22 cellular contexts compared by ENCODE assay signal in genomic region chr3:193096076-193096475, GRCh38.
A peak's percentile ranks its signal among the peaks of the same experiment; 100 is the strongest.
DNase-seq lines count a peak whose midpoint lies in the region; ATAC-seq, FAIRE-seq and TF ChIP-seq lines count a peak whose summit lies in the region.
"Had no signal": no experiment of that assay in that cellular context is flagged by ENCODE, and none has a peak within 500 bp of the region (broad histone marks: within the 10 kb centered on the region; RNA-seq: fewer than 3 reads in every experiment).

No MANE protein-coding gene starts in this region.

- H3K9me3 ChIP-seq in cardiac muscle cell (ENCODE audit: low read depth) (no peaks in the 10 kb centered on the region), thyroid gland (no peaks in the 10 kb centered on the region)

- peak overlapping the region; percentile 87 for H3K27ac ChIP-seq in cardiac muscle cell
- peak overlapping the region in 40 of 59 donors; percentile 2 to 91 (median 60) for H3K27ac ChIP-seq in dorsolateral prefrontal cortex
- peak overlapping the region; percentile 40 to 66 (median 41) for H3K27ac ChIP-seq in thyroid gland
- H3K27ac ChIP-seq: BLaER1 treated with 17β-estradiol and CSF1 and Interleukin-3, amounts not matched to agents 10 nM and 100 nM had no signal

- intact Hi-C loops in left cardiac atrium (cut with DNase I) = no loop called here
- intact Hi-C loops in dorsolateral prefrontal cortex (cut with DNase I) = no loop called here
- intact Hi-C loops in thyroid gland (cut with DNase I) = no loop called here

- H3K4me3 ChIP-seq in cardiac muscle cell (no peak overlapping the region), dorsolateral prefrontal cortex (no peak overlapping the region), thyroid gland (replicated peaks in 1 of 3) (no peak overlapping the region)
- H3K4me3 ChIP-seq: BLaER1 treated with 17β-estradiol and CSF1 and Interleukin-3, amounts not matched to agents 10 nM and 100 nM; GM23338 had no signal

- no peaks in the 10 kb centered on the region; the same call in 1 of the 2 replicates for H3K27me3 Mint-ChIP-seq in WTC11 (ENCODE audit: low read depth)
- H3K27me3 Mint-ChIP-seq: B cell, IgD-negative memory B cell had no signal

- H3K36me3 ChIP-seq in cardiac muscle cell = no peaks in the 10 kb centered on the region
- H3K36me3 ChIP-seq in thyroid gland = no peaks in the 10 kb centered on the region
- H3K36me3 ChIP-seq: BLaER1 treated with 17β-estradiol and CSF1 and Interleukin-3, amounts not matched to agents 10 nM and 100 nM had no signal

- FAIRE-seq in GM19239 (lab: Jason Lieb, UNC) = no peak
- FAIRE-seq: G401.6, GM12891, GM18507, H54, HepG2 had no signal

- H3K4me3 Mint-ChIP-seq in WTC11 = no peak overlapping the region
- H3K4me3 Mint-ChIP-seq: B cell; CD8-positive, alpha-beta T cell; GM23338; IgD-negative memory B cell had no signal

- CTCF ChIA-PET in WTC11 (lab: Charles Lee) = no interaction called here

- peak in 1 of 2 donors; percentile 56 for DNase-seq in cardiac muscle cell (ENCODE audit: low read depth in 1 of 2, low spot score in 1 of 2)
- DNase-seq in left cardiac atrium = no peak
- DNase-seq in dorsolateral prefrontal cortex = peak in 1 of 10 donors; percentile 13
- DNase-seq in islet precursor cell = peak; percentile 74
- DNase-seq in thyroid gland = peak; percentile 37 to 49
- no peak for DNase-seq in COLO668 (lab: John Stamatoyannopoulos, UW; ENCODE audit: unreplicated experiment)
- DNase-seq in GM19239 (ENCODE audit: insufficient read length, low spot score) = no peak
- DNase-seq in WTC11 (ENCODE audit: low spot score) = no peak
- DNase-seq: CD8-positive, alpha-beta T cell; DMS 273 treated with DMSO at 0.1 percent for 48 hours; DMS53; DND-41; HCEC 1CT had no signal

- POLR2A ChIA-PET in WTC11 (lab: Charles Lee) = no interaction called here

- H3K9me3 Mint-ChIP-seq in WTC11 = peaks cover 15% of the 10 kb centered on the region

- H3K4me1 ChIP-seq in cardiac muscle cell (ENCODE audit: low read depth) (peaks cover 48% of the 10 kb centered on the region), thyroid gland (peaks cover 12 to 15% of the 10 kb centered on the region in 2 donors)
- H3K4me1 ChIP-seq: BLaER1 treated with 17β-estradiol and CSF1 and Interleukin-3, amounts not matched to agents 10 nM and 100 nM had no signal

- no peak for TF ChIP-seq POLR2A in thyroid gland (IDR thresholded peaks at IDR 0.05)

- H3K27me3 ChIP-seq in cardiac muscle cell = no peaks in the 10 kb centered on the region
- no peaks in the 10 kb centered on the region for H3K27me3 ChIP-seq in dorsolateral prefrontal cortex
- no peaks in the 10 kb centered on the region for H3K27me3 ChIP-seq in thyroid gland
- H3K27me3 ChIP-seq: BLaER1 treated with 17β-estradiol and CSF1 and Interleukin-3, amounts not matched to agents 10 nM and 100 nM had no signal

- no peaks in the 10 kb centered on the region for H3K4me1 Mint-ChIP-seq in WTC11
- H3K4me1 Mint-ChIP-seq: B cell, GM23338, IgD-negative memory B cell had no signal

- H3K27ac Mint-ChIP-seq in WTC11 = no peak overlapping the region
- H3K27ac Mint-ChIP-seq: B cell; CD8-positive, alpha-beta T cell; GM23338; IgD-negative memory B cell had no signal

- peaks cover 9% of the 10 kb centered on the region for H3K36me3 Mint-ChIP-seq in WTC11
- H3K36me3 Mint-ChIP-seq: CD8-positive, alpha-beta T cell; IgD-negative memory B cell had no signal

- no peak for ATAC-seq in left cardiac atrium
- ATAC-seq in WTC11 = no peak
- ATAC-seq: CD8-positive, alpha-beta T cell; GM23338; HepG2 had no signal

- WGBS in thyroid gland, 2 donors = 49 to 56% methylated on average over 2 of the region's 2 CpGs

- TF ChIP-seq CTCF in cardiac muscle cell (IDR thresholded peaks at IDR 0.05; ENCODE audit: low read depth, low read length) (no peak), dorsolateral prefrontal cortex (IDR thresholded peaks at IDR 0.05 in 54 of 56, conservative IDR thresholded peaks at IDR 0.05 in 2 of 56; ENCODE audit: low read depth in 1 of 56, partially characterized antibody in 56 of 56) (no peak), thyroid gland (IDR thresholded peaks at IDR 0.05) (no peak), WTC11 (IDR thresholded peaks at IDR 0.05) (no peak)

TF ChIP-seq in WTC11, 78 proteins besides CTCF, POLR2A, EP300 and RAD21:
- TF ChIP-seq NR1H2 (CRISPR knock-in tag; IDR thresholded peaks at IDR 0.05) = no peak
- TF ChIP-seq ZNF121 (CRISPR knock-in tag; IDR thresholded peaks at IDR 0.05) = no peak
- TF ChIP-seq ZNF396 (CRISPR knock-in tag; IDR thresholded peaks at IDR 0.05; ENCODE audit: borderline replicate concordance) = no peak
- no peak for TF ChIP-seq STAT6 (CRISPR knock-in tag; conservative IDR thresholded peaks at IDR 0.05; ENCODE audit: low read depth)
- TF ChIP-seq KAT7 (CRISPR knock-in tag; IDR thresholded peaks at IDR 0.05; ENCODE audit: borderline replicate concordance) = no peak
- TF ChIP-seq NR3C1 (CRISPR knock-in tag; conservative IDR thresholded peaks at IDR 0.05; ENCODE audit: low read depth) = no peak
- no peak for TF ChIP-seq ETV6 (CRISPR knock-in tag; IDR thresholded peaks at IDR 0.05)
- TF ChIP-seq ZNF232 (CRISPR knock-in tag; IDR thresholded peaks at IDR 0.05) = no peak
- no peak for TF ChIP-seq HMGXB4 (CRISPR knock-in tag; IDR thresholded peaks at IDR 0.05)
- TF ChIP-seq SMAD4 (CRISPR knock-in tag; IDR thresholded peaks at IDR 0.05) = no peak
- TF ChIP-seq SOX15 (CRISPR knock-in tag; IDR thresholded peaks at IDR 0.05) = no peak
- no peak for TF ChIP-seq ZNF281 (CRISPR knock-in tag; IDR thresholded peaks at IDR 0.05)
- TF ChIP-seq E2F5 (CRISPR knock-in tag; IDR thresholded peaks at IDR 0.05) = no peak
- no peak for TF ChIP-seq CREM (CRISPR knock-in tag; IDR thresholded peaks at IDR 0.05)

Comparison
In these comparisons a context has a peak if more than half of its experiments do, and no peak if none do; other contexts are left out.
1. DNase-seq: peak in islet precursor cell (single experiment) and thyroid gland (2 of 2); none in left cardiac atrium (single experiment), COLO668 (single experiment), GM19239 (single experiment) and WTC11 (single experiment).
2. Peak in every context shown above with its lines, with median percentiles within 50 percentile points of each other: H3K27ac ChIP-seq.